Comparison of ENCODE assay signal across 2 cellular contexts in genomic region chr3:128274837-128275236, GRCh38.
TF ChIP-seq lines count a peak whose summit lies in the region.

No MANE protein-coding gene starts in this region.

TF ChIP-seq in SK-N-SH, 30 proteins besides CTCF, POLR2A, EP300 and RAD21 (continued from another document):
- TF ChIP-seq REST (IDR thresholded peaks at IDR 0.05; ENCODE audit: low read depth, low read length) (no peak), ZBTB33 (IDR thresholded peaks at IDR 0.05; ENCODE audit: borderline replicate concordance, low read depth) (no peak), MAX (IDR thresholded peaks at IDR 0.05; ENCODE audit: low read depth) (no peak), CHD2 (IDR thresholded peaks at IDR 0.05; ENCODE audit: low read length, partially characterized antibody) (no peak), NFIC (IDR thresholded peaks at IDR 0.05; ENCODE audit: borderline replicate concordance) (no peak), IRF3 (IDR thresholded peaks at IDR 0.05; ENCODE audit: low read depth, low read length) (no peak), SIN3A (IDR thresholded peaks at IDR 0.05; ENCODE audit: borderline replicate concordance, low read depth, low read length) (no peak), FOSL2 (IDR thresholded peaks at IDR 0.05; ENCODE audit: borderline replicate concordance, low read depth) (peak; percentile 70; the same call in 1 of the 2 replicates), ELF1 (IDR thresholded peaks at IDR 0.05) (no peak), GATA2 (CRISPR knock-in tag; IDR thresholded peaks at IDR 0.05) (no peak), USF2 (IDR thresholded peaks at IDR 0.05; ENCODE audit: borderline replicate concordance, low read depth, low read length) (no peak), RFX5 (IDR thresholded peaks at IDR 0.05; ENCODE audit: low read length) (no peak)

TF ChIP-seq in SK-N-SH treated with all-trans-retinoic acid at 6 μM for 48 hours, 23 proteins besides CTCF, POLR2A, EP300 and RAD21 (continued from another document):
- TF ChIP-seq CREB5 (CRISPR knock-in tag; IDR thresholded peaks at IDR 0.05; ENCODE audit: low read depth) (no peak), GLIS3 (CRISPR knock-in tag; IDR thresholded peaks at IDR 0.05) (no peak), TCF4 (CRISPR knock-in tag; IDR thresholded peaks at IDR 0.05; ENCODE audit: borderline replicate concordance) (no peak), OSR1 (CRISPR knock-in tag; IDR thresholded peaks at IDR 0.05) (no peak), ESRRG (CRISPR knock-in tag; IDR thresholded peaks at IDR 0.05) (no peak), PATZ1 (CRISPR knock-in tag; IDR thresholded peaks at IDR 0.05; ENCODE audit: borderline replicate concordance) (no peak), CSRNP3 (CRISPR knock-in tag; IDR thresholded peaks at IDR 0.05) (no peak)
